1 cellular context compared by ENCODE assay signal in genomic region chr5:151212361-151212899, GRCh38.
TF ChIP-seq lines count a peak whose summit lies in the region.

No MANE protein-coding gene starts in this region.

TF ChIP-seq in HepG2, 621 proteins besides CTCF, POLR2A, EP300 and RAD21:
- TF ChIP-seq TCF12 (IDR thresholded peaks at IDR 0.05) (no peak), TCF12 (CRISPR knock-in tag; IDR thresholded peaks at IDR 0.05) (no peak), GPN1 (CRISPR knock-in tag; IDR thresholded peaks at IDR 0.05; ENCODE audit: borderline replicate concordance) (no peak), PRMT3 (CRISPR knock-in tag; IDR thresholded peaks at IDR 0.05; ENCODE audit: borderline replicate concordance, low read depth) (no peak), ZNF160 (CRISPR knock-in tag; IDR thresholded peaks at IDR 0.05) (no peak), AGO2 (optimal IDR thresholded peaks at IDR 0.05; ENCODE audit: low read depth, low read length) (no peak), LCORL (IDR thresholded peaks at IDR 0.05) (no peak), LCORL (CRISPR knock-in tag; IDR thresholded peaks at IDR 0.05) (no peak), RNF2 (conservative IDR thresholded peaks at IDR 0.05; ENCODE audit: low read depth) (no peak), FOXC1 (CRISPR knock-in tag; IDR thresholded peaks at IDR 0.05; ENCODE audit: borderline replicate concordance) (no peak), SYNCRIP (IDR thresholded peaks at IDR 0.05; ENCODE audit: insufficient read depth, low read depth, low read length) (no peak), ARID4A (CRISPR knock-in tag; IDR thresholded peaks at IDR 0.05; ENCODE audit: borderline replicate concordance) (no peak), YY1 (IDR thresholded peaks at IDR 0.05; ENCODE audit: insufficient read depth, insufficient replicate concordance, low read depth, low read length) (no peak), KAT8 (CRISPR knock-in tag; IDR thresholded peaks at IDR 0.05) (no peak), SCMH1 (CRISPR knock-in tag; IDR thresholded peaks at IDR 0.05; ENCODE audit: borderline replicate concordance) (no peak), ZBTB2 (CRISPR knock-in tag; IDR thresholded peaks at IDR 0.05; ENCODE audit: low read depth) (no peak), ZNF264 (CRISPR knock-in tag; IDR thresholded peaks at IDR 0.05) (no peak), ATF7 (IDR thresholded peaks at IDR 0.05) (no peak), ATF7 (CRISPR knock-in tag; IDR thresholded peaks at IDR 0.05) (no peak), ZNF777 (CRISPR knock-in tag; IDR thresholded peaks at IDR 0.05) (no peak), ZNF207 (IDR thresholded peaks at IDR 0.05; ENCODE audit: borderline replicate concordance) (no peak), HHEX (CRISPR knock-in tag; IDR thresholded peaks at IDR 0.05) (no peak), ZNF253 (CRISPR knock-in tag; IDR thresholded peaks at IDR 0.05; ENCODE audit: borderline replicate concordance) (no peak)
